In genomic region chr2:215375467-215375830, GRCh38 we compare ENCODE assay signal across 24 cellular contexts.
DNase-seq lines count a peak whose midpoint lies in the region; ATAC-seq, FAIRE-seq and TF ChIP-seq lines count a peak whose summit lies in the region.
"Had no signal": no experiment of that assay in that cellular context is flagged by ENCODE, and none has a peak within 500 bp of the region (broad histone marks: within the 10 kb centered on the region; RNA-seq: fewer than 3 reads in every experiment).

No MANE protein-coding gene starts in this region.

- CTCF ChIA-PET in HepG2 (lab: Yijun Ruan, JAX; ENCODE audit: low intra/inter-chr PET ratio, low total read pairs), result no interaction called here

- no peak for TF ChIP-seq RAD21 in HepG2 (CRISPR knock-in tag; IDR thresholded peaks at IDR 0.05)

- H3K9ac ChIP-seq in HepG2 (ENCODE audit: insufficient read depth, low read depth, low read length) (no peak overlapping the region), mesenchymal stem cell (ENCODE audit: low read length) (peak overlapping the region; percentile 11)
- H3K9ac ChIP-seq: BLaER1 had no signal

- no peak overlapping the region for H2AK5ac ChIP-seq in mesenchymal stem cell (ENCODE audit: low read length, severe bottlenecking)

- H3K36me3 ChIP-seq in HepG2 (replicated peaks in 1 of 2; ENCODE audit: control insufficient read depth in 1 of 2, insufficient read depth in 2 of 2, low read length in 2 of 2) (peaks cover 49 to 97% of the 10 kb centered on the region in 2 experiments), right lobe of liver (peaks cover 26 to 100% (median 60%) of the 10 kb centered on the region in 4 donors), mesenchymal stem cell (ENCODE audit: control insufficient read depth in 1 of 2, insufficient read depth in 2 of 2, low read depth in 1 of 2, low read length in 2 of 2) (peaks cover 55 to 99% of the 10 kb centered on the region in 2 experiments)

- H3K79me1 ChIP-seq in mesenchymal stem cell (replicated peaks; ENCODE audit: low read length, poor library complexity, severe bottlenecking), result no peaks in the 10 kb centered on the region

- no peak overlapping the region for H2BK120ac ChIP-seq in mesenchymal stem cell (ENCODE audit: low read depth, low read length)

- H3K9me3 ChIP-seq in HepG2 (ENCODE audit: low read length), result no peaks in the 10 kb centered on the region
- H3K9me3 ChIP-seq in right lobe of liver, result no peaks in the 10 kb centered on the region
- H3K9me3 ChIP-seq in mesenchymal stem cell (ENCODE audit: control insufficient read depth, low read length), result no peaks in the 10 kb centered on the region
- H3K9me3 ChIP-seq: A549 had no signal

- H2BK15ac ChIP-seq in mesenchymal stem cell (ENCODE audit: low read depth, poor library complexity, severe bottlenecking), result no peak overlapping the region

- no peak overlapping the region for H3K4ac ChIP-seq in mesenchymal stem cell (ENCODE audit: low read depth in 1 of 2, low read length in 2 of 2)

- no peak overlapping the region for H3K23ac ChIP-seq in mesenchymal stem cell (ENCODE audit: low read length in 2 of 2)

- no peak overlapping the region for H3K4me2 ChIP-seq in HepG2 (ENCODE audit: low read depth, low read length)
- H3K4me2 ChIP-seq in mesenchymal stem cell (ENCODE audit: low read length, poor library complexity, severe bottlenecking), result no peak overlapping the region
- H3K4me2 ChIP-seq: A549, BLaER1, GM23338 had no signal

- POLR2A ChIA-PET in HepG2 (lab: Yijun Ruan, JAX), result interaction anchor here (1.1 kb wide), 1 partner anchor 27 kb away, joined by 3 read pairs; no protein-coding TSS in a partner anchor

- H3K4me1 ChIP-seq in HepG2 (ENCODE audit: insufficient read depth, low read length) (no peaks in the 10 kb centered on the region), right lobe of liver (no peaks in the 10 kb centered on the region), mesenchymal stem cell (ENCODE audit: control insufficient read depth, insufficient read depth, low read depth, low read length) (peaks cover 7% of the 10 kb centered on the region)
- H3K4me1 ChIP-seq: A549, BLaER1 had no signal

- peaks cover 70% of the 10 kb centered on the region for H3K36me3 Mint-ChIP-seq in progenitor cell of endocrine pancreas (ENCODE audit: insufficient read depth)
- H3K36me3 Mint-ChIP-seq: CD14-positive monocyte had no signal

- H3K4me3 ChIP-seq in HepG2 (replicated peaks in 1 of 3; ENCODE audit: insufficient read depth in 1 of 3, low read depth in 2 of 3, low read length in 3 of 3) (no peak overlapping the region), right lobe of liver (no peak overlapping the region), mesenchymal stem cell (ENCODE audit: insufficient read depth in 1 of 2, low read depth in 1 of 2, low read length in 2 of 2) (no peak overlapping the region)
- H3K4me3 ChIP-seq: A549, BLaER1, GM12878, GM23338, K562 had no signal

- no peak overlapping the region for H3K27ac ChIP-seq in HepG2 (ENCODE audit: extremely low read length, insufficient read depth, low read length)
- no peak overlapping the region for H3K27ac ChIP-seq in right lobe of liver
- H3K27ac ChIP-seq in mesenchymal stem cell (ENCODE audit: low read length, poor library complexity, severe bottlenecking), result peak overlapping the region; percentile 41
- H3K27ac ChIP-seq: 22Rv1, A549, BLaER1, HL-60 had no signal

- H3K79me2 ChIP-seq in HepG2 (ENCODE audit: insufficient read depth, low read length), result no peaks in the 10 kb centered on the region

- TF ChIP-seq CTCF in HepG2 (CRISPR knock-in tag; IDR thresholded peaks at IDR 0.05) (no peak), right lobe of liver (IDR thresholded peaks at IDR 0.05) (no peak), progenitor cell of endocrine pancreas (IDR thresholded peaks at IDR 0.05; ENCODE audit: unreplicated experiment) (no peak)

- peak overlapping the region; percentile 22 for H3K27ac Mint-ChIP-seq in progenitor cell of endocrine pancreas
- H3K27ac Mint-ChIP-seq: CD14-positive monocyte; CD4-positive, alpha-beta memory T cell; GM23338 had no signal

- H2BK12ac ChIP-seq in mesenchymal stem cell (ENCODE audit: low read length in 2 of 2), result no peak overlapping the region

- in situ Hi-C loops in HepG2 (cut with HindIII; ENCODE audit: extremely low pct_ligation_motif_present, low pct_unique_long_range_greater_than_20kb), result no loop called here

- no peaks in the 10 kb centered on the region for H3K27me3 Mint-ChIP-seq in progenitor cell of endocrine pancreas
- H3K27me3 Mint-ChIP-seq: CD4-positive, alpha-beta memory T cell had no signal

- no peak overlapping the region for H3K18ac ChIP-seq in mesenchymal stem cell (ENCODE audit: low read depth in 1 of 2, low read length in 2 of 2)

- ATAC-seq in HepG2 (no peak), right lobe of liver (no peak), GM19452 (IDR thresholded peaks at IDR 0.05; ENCODE audit: unreplicated experiment) (no peak)
- ATAC-seq: A549, GM12878, GM23338, K562 had no signal

- TF ChIP-seq POLR2A in HepG2 (IDR thresholded peaks at IDR 0.05; ENCODE audit: insufficient read depth in 1 of 2, low read depth in 2 of 2, low read length in 2 of 2) (no peak), right lobe of liver (IDR thresholded peaks at IDR 0.05) (no peak)

- H3K14ac ChIP-seq in mesenchymal stem cell (ENCODE audit: low read length in 2 of 2), result no peak overlapping the region

- no peaks in the 10 kb centered on the region for H3K27me3 ChIP-seq in HepG2 (ENCODE audit: control insufficient read depth in 1 of 2, insufficient read depth in 2 of 2, low read length in 2 of 2)
- H3K27me3 ChIP-seq in right lobe of liver, result no peaks in the 10 kb centered on the region
- no peaks in the 10 kb centered on the region for H3K27me3 ChIP-seq in mesenchymal stem cell (ENCODE audit: control insufficient read depth in 1 of 2, insufficient read depth in 1 of 2, low read length in 2 of 2)
- H3K27me3 ChIP-seq: BLaER1 had no signal

- peaks cover 9% of the 10 kb centered on the region for H4K20me1 ChIP-seq in HepG2 (ENCODE audit: insufficient read depth, low read length)
- H4K20me1 ChIP-seq: BLaER1 had no signal

- no peak overlapping the region for H4K91ac ChIP-seq in mesenchymal stem cell (ENCODE audit: low read length)

- no peak overlapping the region for H3K4me3 Mint-ChIP-seq in progenitor cell of endocrine pancreas (ENCODE audit: low read depth)
- H3K4me3 Mint-ChIP-seq: CD14-positive monocyte; CD4-positive, alpha-beta memory T cell; GM23338 had no signal

- DNase-seq in HepG2 (ENCODE audit: low spot score), result no peak
- DNase-seq in right lobe of liver, result no peak
- no peak for DNase-seq in mesenchymal stem cell
- no peak for DNase-seq in progenitor cell of endocrine pancreas (ENCODE audit: low spot score, unreplicated experiment)
- no peak for DNase-seq in SIG-M5 treated with dmso at 0.1 percent for 504 hours (lab: John Stamatoyannopoulos, UW; ENCODE audit: unreplicated experiment)
- no peak for DNase-seq in cerebellar cortex (ENCODE audit: low spot score)
- DNase-seq: Calu3; CD4-positive, alpha-beta memory T cell; DMS 273 treated with DMSO at 0.1 percent for 48 hours; DMS53; DND-41; EL; HCEC 1CT; IMR-90 had no signal

- no TSS peak for BruUV-seq in HepG2 (replicated peaks; lab: Mats Ljungman, UMichigan)

- peaks cover 5% of the 10 kb centered on the region for H3K4me1 Mint-ChIP-seq in progenitor cell of endocrine pancreas (ENCODE audit: low read depth)
- H3K4me1 Mint-ChIP-seq: CD14-positive monocyte; CD4-positive, alpha-beta memory T cell had no signal

- no peak overlapping the region for H4K8ac ChIP-seq in mesenchymal stem cell (ENCODE audit: low read length)

- intact Hi-C loops in HepG2 (cut with micrococcal nuclease; ENCODE audit: unreplicated experiment) (no loop called here), right lobe of liver (cut with DNase I) (no loop called here)

- H2AFZ ChIP-seq in HepG2 (ENCODE audit: low read length) (no peak overlapping the region), mesenchymal stem cell (ENCODE audit: low read depth, low read length) (no peak overlapping the region)
- H2AFZ ChIP-seq: GM23338 had no signal

- no peaks in the 10 kb centered on the region for H3K9me3 Mint-ChIP-seq in progenitor cell of endocrine pancreas (ENCODE audit: low read depth)
- H3K9me3 Mint-ChIP-seq: CD4-positive, alpha-beta memory T cell; GM23338 had no signal

- FAIRE-seq in HepG2 (lab: Jason Lieb, UNC), result no peak
- FAIRE-seq: A549, GM12878, H54, K562 had no signal

- TF ChIP-seq EP300 in HepG2 (IDR thresholded peaks at IDR 0.05; ENCODE audit: low read depth in 2 of 2, low read length in 2 of 2), result no peak
- no peak for TF ChIP-seq EP300 in HepG2 (CRISPR knock-in tag; IDR thresholded peaks at IDR 0.05; ENCODE audit: borderline replicate concordance)

- H2BK5ac ChIP-seq in mesenchymal stem cell (ENCODE audit: low read depth, low read length, poor library complexity, severe bottlenecking), result no peak overlapping the region

- 97% methylated on average over 6 of the region's 6 CpGs for WGBS in HepG2 (ENCODE audit: low lambda C conversion rate)
- 96% methylated on average over 6 of the region's 6 CpGs for WGBS in right lobe of liver (ENCODE audit: insufficient coverage, low coverage, low lambda C conversion rate, missing lambda C conversion rate)
- 93% methylated on average over 6 of the region's 6 CpGs for WGBS in mesenchymal stem cell

TF ChIP-seq in HepG2, 621 proteins besides CTCF, POLR2A, EP300 and RAD21 (continues in another document):
- TF ChIP-seq RBM22 (optimal IDR thresholded peaks at IDR 0.05; ENCODE audit: low read length) (peak; percentile 93), ZNF281 (CRISPR knock-in tag; IDR thresholded peaks at IDR 0.05; ENCODE audit: borderline replicate concordance) (no peak), PHF21A (CRISPR knock-in tag; IDR thresholded peaks at IDR 0.05) (no peak), AGO2 (optimal IDR thresholded peaks at IDR 0.05; ENCODE audit: low read depth, low read length) (peak; percentile 63), ZNF816 (CRISPR knock-in tag; IDR thresholded peaks at IDR 0.05; ENCODE audit: borderline replicate concordance) (peak; percentile 13; the same call in 1 of the 2 replicates)
